In genomic region chr9:89309608-89310485, GRCh38 we compare ENCODE assay signal across 8 cellular contexts. TPM values are rescaled to one million over a fixed set of nuclear protein-coding genes. Genes with fewer than 3 reads are reported as not detected.
DNase-seq lines count a peak whose midpoint lies in the region; ATAC-seq and TF ChIP-seq lines count a peak whose summit lies in the region.

No MANE protein-coding gene starts in this region.

- DNase-seq in A172 (ENCODE audit: low spot score) = peak; percentile 37
- no peak for DNase-seq in HFF-Myc (ENCODE audit: extremely low read depth, low read depth)
- no peak for DNase-seq in activated T-cell treated with anti-CD3 and anti-CD28 coated beads, Interleukin-2, amount 50 U/mL, for 24 hours
- peak in 1 of 3 donors; percentile 21 for DNase-seq in right cardiac atrium
- DNase-seq in NCI-H1694 treated with DMSO at 0.1 percent for 48 hours (lab: John Stamatoyannopoulos, UW) = no peak
- DNase-seq in UCSD-AML1 (lab: John Stamatoyannopoulos, UW; ENCODE audit: unreplicated experiment) = no peak

- peak in 1 of 2 donors; percentile 38 for ATAC-seq in right cardiac atrium
- no peak for ATAC-seq in esophagus mucosa

- peaks cover 0 to 3% (median under 1%) of the 10 kb centered on the region in 3 donors for H3K36me3 ChIP-seq in skeletal muscle tissue (ENCODE audit: control insufficient read depth in 3 of 3, insufficient read depth in 3 of 3, low read length in 3 of 3)

- H3K36me3 Mint-ChIP-seq in activated T-cell treated with anti-CD3 and anti-CD28 coated beads, Interleukin-2, amount 50 U/mL, for 24 hours (ENCODE audit: low read depth) = peaks cover 63% of the 10 kb centered on the region

- intact Hi-C loops in right cardiac atrium (cut with DNase I) = no loop called here

- H3K4me3 ChIP-seq in HFF-Myc (replicated peaks; ENCODE audit: low read depth, low read length) (peak overlapping the region; percentile 74), right cardiac atrium (ENCODE audit: low read length) (peak overlapping the region; percentile 67), skeletal muscle tissue (ENCODE audit: low read length in 3 of 3) (peak overlapping the region; percentile 81 to 87 (median 87))

- H3K27me3 ChIP-seq in right cardiac atrium (ENCODE audit: control insufficient read depth, insufficient read depth) (no peaks in the 10 kb centered on the region), skeletal muscle tissue (ENCODE audit: control insufficient read depth in 3 of 3, insufficient read depth in 3 of 3, low read length in 3 of 3) (peaks cover 0 to 9% (median 0%) of the 10 kb centered on the region in 3 donors)

- no peaks in the 10 kb centered on the region for H3K9me3 Mint-ChIP-seq in activated T-cell treated with anti-CD3 and anti-CD28 coated beads, Interleukin-2, amount 50 U/mL, for 24 hours

- H3K4me1 ChIP-seq in right cardiac atrium (ENCODE audit: control insufficient read depth, insufficient read depth, low read length) (peaks cover 1% of the 10 kb centered on the region), skeletal muscle tissue (ENCODE audit: control insufficient read depth in 3 of 3, insufficient read depth in 3 of 3, low read length in 3 of 3) (peaks cover 14 to 27% (median 16%) of the 10 kb centered on the region in 3 donors)

- H3K9me3 ChIP-seq in right cardiac atrium (ENCODE audit: control insufficient read depth, low read length) = no peaks in the 10 kb centered on the region
- H3K9me3 ChIP-seq in skeletal muscle tissue (ENCODE audit: control insufficient read depth in 3 of 3, low read length in 3 of 3) = no peaks in the 10 kb centered on the region

- no peak for TF ChIP-seq CTCF in HFF-Myc (IDR thresholded peaks at IDR 0.05; ENCODE audit: low read depth, low read length, missing control alignments)

- H3K27ac Mint-ChIP-seq in activated T-cell treated with anti-CD3 and anti-CD28 coated beads, Interleukin-2, amount 50 U/mL, for 24 hours = peak overlapping the region; percentile 99

- WGBS in right cardiac atrium = 17% methylated on average over 25 of the region's 25 CpGs

- H3K27ac ChIP-seq in right cardiac atrium (ENCODE audit: low read length) = peak overlapping the region; percentile 97
- H3K27ac ChIP-seq in skeletal muscle tissue (ENCODE audit: low read depth, low read length) = peak overlapping the region; percentile 100

- no peaks in the 10 kb centered on the region for H3K27me3 Mint-ChIP-seq in activated T-cell treated with anti-CD3 and anti-CD28 coated beads, Interleukin-2, amount 50 U/mL, for 24 hours

- H3K9ac ChIP-seq in skeletal muscle tissue (ENCODE audit: low read depth in 1 of 3, low read length in 3 of 3) = peak overlapping the region; percentile 95 to 98 (median 95)

- H3K4me1 Mint-ChIP-seq in activated T-cell treated with anti-CD3 and anti-CD28 coated beads, Interleukin-2, amount 50 U/mL, for 24 hours (ENCODE audit: low read depth) = peaks cover 33% of the 10 kb centered on the region

- peak overlapping the region; percentile 93 for H3K4me3 Mint-ChIP-seq in activated T-cell treated with anti-CD3 and anti-CD28 coated beads, Interleukin-2, amount 50 U/mL, for 24 hours

RNA-seq across cellular contexts. Expression of gene CKS2, which starts 1.1 kb away (rescaled TPM):
- total RNA-seq in A172 (2014; rRNA removed; shearing (Covaris generic)) = 446 and 553 TPM in 2 replicates
- total RNA-seq in right cardiac atrium = 1 to 10 TPM; 2.8 to 7.2 (median 4.2) TPM
- 11.7 TPM for polyA plus RNA-seq in right cardiac atrium
- 25.6 TPM for total RNA-seq in skeletal muscle tissue
- total RNA-seq in esophagus mucosa = 46.5 TPM

RNA-seq across cellular contexts. Expression of gene SECISBP2, which starts 8.5 kb away (rescaled TPM):
- total RNA-seq in A172 (2014; rRNA removed; shearing (Covaris generic)) = 33.2 and 33.8 TPM in 2 replicates
- total RNA-seq in right cardiac atrium = 10 to 100 TPM; 16.2 to 20.6 (median 17.4) TPM
- polyA plus RNA-seq in right cardiac atrium = 14.6 TPM
- 42.8 TPM for total RNA-seq in skeletal muscle tissue
- total RNA-seq in esophagus mucosa = 19.2 TPM
